Comparison of ENCODE assay signal across 1 cellular context in the genomic region with DNA sequence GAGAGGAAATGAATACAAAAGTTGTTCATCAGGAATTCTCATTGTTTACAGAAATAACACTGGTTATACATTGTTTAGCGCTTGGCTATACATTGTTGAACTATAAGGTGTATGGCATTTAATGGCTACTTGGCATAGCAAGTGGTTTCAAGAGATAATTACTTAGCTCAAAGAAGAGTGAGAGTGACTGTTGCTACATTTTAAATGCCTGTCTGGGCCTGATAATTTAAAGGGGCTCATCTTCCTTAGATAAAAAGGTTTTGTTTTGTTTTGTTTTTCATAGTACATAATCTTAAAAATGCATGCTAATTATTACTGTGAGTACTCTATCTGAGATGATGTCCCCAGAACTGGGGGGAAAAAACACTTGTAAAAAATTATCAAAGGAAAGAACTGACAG.
TF ChIP-seq lines count a peak whose summit lies in the region.

No MANE protein-coding gene starts in this region.

TF ChIP-seq in IMR-90, 13 proteins besides CTCF, POLR2A, EP300 and RAD21 (continued from another document):
- TF ChIP-seq, protein P1, sequence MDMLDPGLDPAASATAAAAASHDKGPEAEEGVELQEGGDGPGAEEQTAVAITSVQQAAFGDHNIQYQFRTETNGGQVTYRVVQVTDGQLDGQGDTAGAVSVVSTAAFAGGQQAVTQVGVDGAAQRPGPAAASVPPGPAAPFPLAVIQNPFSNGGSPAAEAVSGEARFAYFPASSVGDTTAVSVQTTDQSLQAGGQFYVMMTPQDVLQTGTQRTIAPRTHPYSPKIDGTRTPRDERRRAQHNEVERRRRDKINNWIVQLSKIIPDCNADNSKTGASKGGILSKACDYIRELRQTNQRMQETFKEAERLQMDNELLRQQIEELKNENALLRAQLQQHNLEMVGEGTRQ (IDR thresholded peaks at IDR 0.05; ENCODE audit: low read depth, low read length), result no peak
- TF ChIP-seq CEBPB (IDR thresholded peaks at IDR 0.05; ENCODE audit: low read depth, low read length) (no peak), SMC3 (IDR thresholded peaks at IDR 0.05; ENCODE audit: low read depth, low read length) (no peak), CHD1 (IDR thresholded peaks at IDR 0.05; ENCODE audit: low read depth, low read length) (no peak), RFX5 (IDR thresholded peaks at IDR 0.05; ENCODE audit: low read depth, low read length) (no peak)
